Comparison of ENCODE assay signal across 16 cellular contexts in genomic region chr10:67977246-67977645, GRCh38.
"Had no signal": no experiment of that assay in that cellular context is flagged by ENCODE, and none has a peak within 500 bp of the region (broad histone marks: within the 10 kb centered on the region; RNA-seq: fewer than 3 reads in every experiment).

No MANE protein-coding gene starts in this region.

- DNase-seq: activated CD4-positive, alpha-beta T cell treated with anti-CD3 and anti-CD28 coated beads for 1 hour; activated gamma-delta T cell; dermis blood vessel endothelial cell; effector memory CD4-positive, alpha-beta T cell; islet precursor cell; stimulated activated CD4-positive, alpha-beta T cell treated with anti-CD3 and anti-CD28 coated beads, Interleukin-4, amount 100 ng/mL, for 24 hours; SW 1271; T-helper 2 cell had no signal

- H3K4me3 Mint-ChIP-seq: activated naive CD4-positive, alpha-beta T cell treated with anti-CD3 and anti-CD28 coated beads, Interleukin-2, amount 50 U/mL, for 24 hours; stimulated activated memory B cell treated with anti-CD40 and anti-IgM and Interleukin-4, amounts not matched to agents 10 μg/mL and 1 μg/mL and 100 μg/mL, for 72 hours had no signal

- H3K27ac Mint-ChIP-seq: activated naive CD4-positive, alpha-beta T cell treated with anti-CD3 and anti-CD28 coated beads, Interleukin-2, amount 50 U/mL, for 24 hours; stimulated activated memory B cell treated with anti-CD40 and anti-IgM and Interleukin-4, amounts not matched to agents 10 μg/mL and 1 μg/mL and 100 μg/mL, for 72 hours had no signal

- H3K27me3 ChIP-seq: testis, upper lobe of left lung had no signal

- H3K36me3 ChIP-seq: prostate gland had no signal

- FAIRE-seq: endothelial cell of umbilical vein had no signal

- H3K4me1 ChIP-seq: prostate gland, upper lobe of left lung had no signal

- H3K27ac ChIP-seq: prostate gland, upper lobe of left lung, VCaP had no signal

- ATAC-seq: stimulated activated memory B cell treated with anti-CD40 and anti-IgM and Interleukin-4, amounts not matched to agents 10 μg/mL and 1 μg/mL and 100 μg/mL, for 72 hours had no signal

- H3K27me3 Mint-ChIP-seq: activated naive CD4-positive, alpha-beta T cell treated with anti-CD3 and anti-CD28 coated beads, Interleukin-2, amount 50 U/mL, for 24 hours; stimulated activated memory B cell treated with anti-CD40 and anti-IgM and Interleukin-4, amounts not matched to agents 10 μg/mL and 1 μg/mL and 100 μg/mL, for 72 hours had no signal

- H3K4me3 ChIP-seq: prostate gland, smooth muscle cell, testis, upper lobe of left lung had no signal

- H3K9me3 ChIP-seq: prostate gland, testis, upper lobe of left lung had no signal
